In the genomic region with DNA sequence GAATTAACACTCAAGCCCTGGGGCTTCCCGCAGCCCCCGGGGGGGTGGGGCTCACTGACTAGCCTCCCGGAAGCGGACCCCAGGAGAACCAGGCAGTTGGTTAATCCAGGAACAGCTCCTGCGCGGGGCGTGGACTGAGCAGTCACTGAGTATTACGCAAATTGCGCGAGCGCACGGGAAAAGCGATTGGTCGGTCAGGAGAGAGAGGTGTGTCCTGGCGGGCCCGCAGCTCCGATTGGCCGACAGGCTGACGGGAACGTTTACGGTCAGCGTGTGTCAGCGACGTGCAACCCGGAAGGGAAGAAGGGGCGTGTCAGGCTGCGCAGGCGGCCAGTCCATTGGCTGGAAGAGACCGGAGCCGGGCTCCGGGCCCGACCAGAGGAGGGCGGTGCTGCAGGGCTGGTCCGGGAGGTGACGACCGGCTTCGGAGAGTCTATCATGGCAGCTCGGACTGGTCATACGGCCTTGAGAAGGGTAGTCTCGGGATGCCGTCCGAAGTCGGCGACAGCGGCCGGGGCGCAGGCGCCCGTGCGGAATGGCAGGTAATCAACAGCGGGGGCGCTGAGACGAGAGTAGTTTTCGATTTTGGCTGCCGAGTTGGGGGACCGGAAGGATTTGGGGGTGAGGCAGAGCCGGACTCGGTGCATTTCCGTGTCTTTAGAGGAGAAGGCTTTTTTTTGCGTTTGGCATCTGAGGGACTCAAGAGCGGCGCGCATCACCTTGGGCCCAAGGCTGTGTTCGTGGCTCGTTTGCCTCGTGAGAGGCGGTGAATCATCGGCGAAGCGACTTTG, we compare ENCODE assay signal across 8 cellular contexts. TPM values are rescaled to one million over a fixed set of nuclear protein-coding genes. Genes with fewer than 3 reads are reported as not detected.
A peak's percentile ranks its signal among the peaks of the same experiment; 100 is the strongest.
DNase-seq lines count a peak whose midpoint lies in the region; ATAC-seq and TF ChIP-seq lines count a peak whose summit lies in the region.

A gene (plus strand): TSS at position 430 of the 791 bp plus-strand sequence. CDS start 9 bp downstream, at position 439.

- H3K4me3 ChIP-seq in epithelial cell of esophagus (ENCODE audit: low read length): peak within 1 kb of the TSS; percentile 100
- H3K4me3 ChIP-seq in mononuclear cell (ENCODE audit: low read length): peak within 1 kb of the TSS; percentile 86

- no peaks in the 10 kb centered on the region for H3K27me3 Mint-ChIP-seq in IgD-negative memory B cell

- no peaks in the 10 kb centered on the region for H3K36me3 Mint-ChIP-seq in IgD-negative memory B cell

- H3K4me1 ChIP-seq in mononuclear cell (ENCODE audit: insufficient read depth, low read length): peaks cover 32% of the 10 kb centered on the region

- H3K9me3 Mint-ChIP-seq in IgD-negative memory B cell: no peaks in the 10 kb centered on the region

- ATAC-seq in GM21529 (IDR thresholded peaks at IDR 0.05; ENCODE audit: unreplicated experiment): peak; percentile 93

- TF ChIP-seq CTCF in epithelial cell of esophagus (IDR thresholded peaks at IDR 0.05; ENCODE audit: insufficient read depth, low read depth, low read length, missing control alignments): peak; percentile 40

- peaks cover 18 to 31% (median 24%) of the 10 kb centered on the region in 3 donors for H3K4me1 Mint-ChIP-seq in IgD-negative memory B cell

- H3K27ac Mint-ChIP-seq in IgD-negative memory B cell: peak within 1 kb of the TSS; percentile 97 to 100 (median 100)

- no peaks in the 10 kb centered on the region for H3K27me3 ChIP-seq in mononuclear cell (ENCODE audit: insufficient read depth, low read length)

- H3K9me3 ChIP-seq in mononuclear cell (ENCODE audit: low read depth, low read length): no peaks in the 10 kb centered on the region

- peak within 1 kb of the TSS; percentile 97 to 100 (median 100) for H3K4me3 Mint-ChIP-seq in IgD-negative memory B cell

- DNase-seq in DMS153 (lab: John Stamatoyannopoulos, UW) (peak; percentile 99), OCI-M2 (lab: John Stamatoyannopoulos, UW; ENCODE audit: unreplicated experiment) (peak; percentile 95), activated T-cell treated with anti-CD3 and anti-CD28 coated beads for 4 hours (peak; percentile 92), epithelial cell of esophagus (ENCODE audit: low read depth) (peak; percentile 100)
- DNase-seq in stimulated activated CD8-positive, alpha-beta memory T cell treated with anti-CD3 and anti-CD28 coated beads, Interleukin-4, amount 100 ng/mL, for 1 hour (ENCODE audit: low read depth in 2 of 2, low spot score in 1 of 2): peak; percentile 90 to 98

RNA-seq across cellular contexts. Expression of the gene that starts here (rescaled TPM):
- polyA plus RNA-seq in IgD-negative memory B cell: 29.9 TPM
- total RNA-seq in mononuclear cell: 109 TPM

Comparison
In these comparisons a context has a peak if more than half of its experiments do, and no peak if none do; other contexts are left out.
1. Peak in every context shown above with its lines: DNase-seq, ATAC-seq and H3K4me3 ChIP-seq.